In the genomic region with DNA sequence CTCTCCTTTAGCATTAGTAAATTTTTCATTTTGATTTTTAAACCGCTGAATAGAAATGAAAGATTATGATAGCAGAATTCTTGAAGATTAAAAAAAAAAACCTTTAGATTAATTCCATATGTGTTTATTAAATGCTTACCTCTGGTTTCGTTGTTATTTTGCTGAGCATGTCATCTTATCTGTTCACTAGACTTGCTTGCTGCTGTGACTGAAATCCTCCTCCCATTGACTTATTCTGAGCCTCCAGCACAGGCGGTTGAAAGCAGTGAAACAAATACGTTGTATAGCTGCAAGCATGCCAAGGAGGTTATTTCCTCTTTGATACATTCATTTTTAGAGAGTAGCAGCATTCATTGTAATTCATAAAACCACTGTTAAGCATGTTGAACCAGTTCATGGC, we compare ENCODE assay signal across 9 cellular contexts. TPM values are rescaled to one million over a fixed set of nuclear protein-coding genes. Genes with fewer than 3 reads are reported as not detected.
DNase-seq lines count a peak whose midpoint lies in the region; ATAC-seq and TF ChIP-seq lines count a peak whose summit lies in the region.
"Had no signal": no experiment of that assay in that cellular context is flagged by ENCODE, and none has a peak within 500 bp of the region (broad histone marks: within the 10 kb centered on the region; RNA-seq: fewer than 3 reads in every experiment).

Gene HTR2B, minus strand, starts transcription at position 210 of the 400 bp plus-strand sequence. CDS start 1,278 bp downstream, outside the sequence.

- no peaks in the 10 kb centered on the region for H3K9me3 ChIP-seq in SK-N-MC (ENCODE audit: low read depth, low read length)
- H3K9me3 ChIP-seq in ovary: no peaks in the 10 kb centered on the region

- TF ChIP-seq CTCF in GM13976 (IDR thresholded peaks at IDR 0.05; ENCODE audit: borderline replicate concordance, control extremely low read depth, extremely low read depth, insufficient read depth, missing control alignments) (no peak), ovary (IDR thresholded peaks at IDR 0.05) (no peak)

- 8 to 15% (median 12%) methylated on average over 4 of the region's 4 CpGs for WGBS in ovary, 3 donors

- H3K4me3 ChIP-seq in SK-N-MC (peak within 1 kb of the TSS; percentile 58), ovary (peak within 1 kb of the TSS; percentile 25)

- TF ChIP-seq EP300 in ovary (IDR thresholded peaks at IDR 0.05): no peak

- H3K27ac ChIP-seq in SK-N-MC (peak within 1 kb of the TSS; percentile 97), ovary (peak within 1 kb of the TSS in 1 of 2 donors; percentile 4)

- H3K9ac ChIP-seq in SK-N-MC (ENCODE audit: insufficient read length): peak within 1 kb of the TSS; percentile 43

- in situ Hi-C loops in GM13976 (cut with MboI; ENCODE audit: low sequenced_read_pairs, unreplicated experiment): no loop called here

- ATAC-seq in GM18502 (IDR thresholded peaks at IDR 0.05; ENCODE audit: poor library complexity, unreplicated experiment): no peak
- ATAC-seq in GM18870 (IDR thresholded peaks at IDR 0.05; ENCODE audit: unreplicated experiment): no peak

- H3K4me1 ChIP-seq in ovary (ENCODE audit: insufficient read depth): peaks cover 3% of the 10 kb centered on the region

- no peak for TF ChIP-seq POLR2A in ovary (IDR thresholded peaks at IDR 0.05)

- intact Hi-C loops in ovary (cut with DNase I): no loop called here

- H3K36me3 ChIP-seq in SK-N-MC (ENCODE audit: insufficient read depth, low read length) (no peaks in the 10 kb centered on the region; the same call in 1 of the 2 replicates), ovary (no peaks in the 10 kb centered on the region)

- no peaks in the 10 kb centered on the region for H3K27me3 ChIP-seq in ovary

- peak; percentile 24 for DNase-seq in GM13976 (ENCODE audit: low spot score)
- DNase-seq in SK-N-MC (ENCODE audit: low read depth, low spot score): peak; percentile 61
- DNase-seq in fibroblast of gingiva (ENCODE audit: low read depth): peak; percentile 56
- DNase-seq in ovary: no peak
- DNase-seq in amniotic stem cell (lab: John Stamatoyannopoulos, UW): no peak
- DNase-seq in NCI-H748 (lab: John Stamatoyannopoulos, UW; ENCODE audit: unreplicated experiment): no peak
- DNase-seq: SW 1271 had no signal

RNA-seq across cellular contexts. Expression of gene HTR2B, which starts in this region (rescaled TPM):
- 1 to 10 TPM in 3 of 7 donors, under 1 TPM in 3, not detected in 1; 0.15 to 2.0 (median 0.88) TPM for total RNA-seq in ovary
- 1 to 10 TPM in 1 of 2 donors, under 1 TPM in 1; 0.64 to 3.0 TPM for polyA plus RNA-seq in ovary

Comparison
In these comparisons a context has a peak if more than half of its experiments do, and no peak if none do; other contexts are left out.
1. DNase-seq: peak in GM13976 (single experiment), SK-N-MC (single experiment) and fibroblast of gingiva (single experiment); none in ovary (0 of 5), amniotic stem cell (single experiment) and NCI-H748 (single experiment).